ENCODE assay signal across 1 cellular context in the genomic region with DNA sequence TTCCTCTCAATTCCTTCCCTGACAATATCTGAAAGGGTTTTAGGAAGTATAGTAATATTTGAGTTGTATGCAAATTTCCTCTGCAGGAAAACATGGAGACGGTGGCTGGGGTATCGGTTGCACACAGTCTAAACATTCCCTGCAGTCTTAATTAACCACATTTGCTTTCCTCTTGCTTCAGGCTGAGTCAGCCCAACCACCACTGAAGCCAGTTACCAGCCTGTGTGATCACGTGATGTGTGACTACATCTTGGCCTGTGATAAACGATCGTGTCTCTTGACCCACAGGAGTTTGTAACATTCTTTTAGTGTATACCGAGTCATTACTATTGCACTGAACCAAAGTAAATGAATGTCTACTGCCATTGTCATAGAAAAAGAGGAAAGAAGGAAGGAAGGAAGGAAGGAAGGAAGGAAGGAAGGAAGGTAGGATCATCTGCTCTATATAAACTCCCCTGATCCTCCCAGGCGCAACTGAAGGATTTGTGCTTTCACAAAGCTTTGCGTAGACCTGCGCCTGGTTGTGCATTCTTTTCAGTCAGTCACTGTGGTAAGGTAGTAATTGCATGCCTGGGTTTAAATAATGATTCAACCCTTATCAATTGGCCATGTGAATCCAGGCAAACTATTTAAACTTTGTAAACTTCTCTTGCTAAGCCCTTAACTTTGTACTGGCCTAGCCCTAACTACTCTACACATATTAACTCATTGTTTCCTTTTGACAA.
TF ChIP-seq lines count a peak whose summit lies in the region.

No MANE protein-coding gene starts in this region.

TF ChIP-seq in HepG2, 621 proteins besides CTCF, POLR2A, EP300 and RAD21 (continued from another document):
- TF ChIP-seq, protein P1, sequence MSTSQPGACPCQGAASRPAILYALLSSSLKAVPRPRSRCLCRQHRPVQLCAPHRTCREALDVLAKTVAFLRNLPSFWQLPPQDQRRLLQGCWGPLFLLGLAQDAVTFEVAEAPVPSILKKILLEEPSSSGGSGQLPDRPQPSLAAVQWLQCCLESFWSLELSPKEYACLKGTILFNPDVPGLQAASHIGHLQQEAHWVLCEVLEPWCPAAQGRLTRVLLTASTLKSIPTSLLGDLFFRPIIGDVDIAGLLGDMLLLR (CRISPR knock-in tag; IDR thresholded peaks at IDR 0.05) = no peak
- TF ChIP-seq ATAD3A (CRISPR knock-in tag; IDR thresholded peaks at IDR 0.05) = no peak
- no peak for TF ChIP-seq RARA (CRISPR knock-in tag; IDR thresholded peaks at IDR 0.05)
- TF ChIP-seq MAZ (IDR thresholded peaks at IDR 0.05; ENCODE audit: borderline replicate concordance, low read depth, low read length) = no peak
- no peak for TF ChIP-seq MAZ (CRISPR knock-in tag; IDR thresholded peaks at IDR 0.05; ENCODE audit: low read depth)
- TF ChIP-seq, protein P2, sequence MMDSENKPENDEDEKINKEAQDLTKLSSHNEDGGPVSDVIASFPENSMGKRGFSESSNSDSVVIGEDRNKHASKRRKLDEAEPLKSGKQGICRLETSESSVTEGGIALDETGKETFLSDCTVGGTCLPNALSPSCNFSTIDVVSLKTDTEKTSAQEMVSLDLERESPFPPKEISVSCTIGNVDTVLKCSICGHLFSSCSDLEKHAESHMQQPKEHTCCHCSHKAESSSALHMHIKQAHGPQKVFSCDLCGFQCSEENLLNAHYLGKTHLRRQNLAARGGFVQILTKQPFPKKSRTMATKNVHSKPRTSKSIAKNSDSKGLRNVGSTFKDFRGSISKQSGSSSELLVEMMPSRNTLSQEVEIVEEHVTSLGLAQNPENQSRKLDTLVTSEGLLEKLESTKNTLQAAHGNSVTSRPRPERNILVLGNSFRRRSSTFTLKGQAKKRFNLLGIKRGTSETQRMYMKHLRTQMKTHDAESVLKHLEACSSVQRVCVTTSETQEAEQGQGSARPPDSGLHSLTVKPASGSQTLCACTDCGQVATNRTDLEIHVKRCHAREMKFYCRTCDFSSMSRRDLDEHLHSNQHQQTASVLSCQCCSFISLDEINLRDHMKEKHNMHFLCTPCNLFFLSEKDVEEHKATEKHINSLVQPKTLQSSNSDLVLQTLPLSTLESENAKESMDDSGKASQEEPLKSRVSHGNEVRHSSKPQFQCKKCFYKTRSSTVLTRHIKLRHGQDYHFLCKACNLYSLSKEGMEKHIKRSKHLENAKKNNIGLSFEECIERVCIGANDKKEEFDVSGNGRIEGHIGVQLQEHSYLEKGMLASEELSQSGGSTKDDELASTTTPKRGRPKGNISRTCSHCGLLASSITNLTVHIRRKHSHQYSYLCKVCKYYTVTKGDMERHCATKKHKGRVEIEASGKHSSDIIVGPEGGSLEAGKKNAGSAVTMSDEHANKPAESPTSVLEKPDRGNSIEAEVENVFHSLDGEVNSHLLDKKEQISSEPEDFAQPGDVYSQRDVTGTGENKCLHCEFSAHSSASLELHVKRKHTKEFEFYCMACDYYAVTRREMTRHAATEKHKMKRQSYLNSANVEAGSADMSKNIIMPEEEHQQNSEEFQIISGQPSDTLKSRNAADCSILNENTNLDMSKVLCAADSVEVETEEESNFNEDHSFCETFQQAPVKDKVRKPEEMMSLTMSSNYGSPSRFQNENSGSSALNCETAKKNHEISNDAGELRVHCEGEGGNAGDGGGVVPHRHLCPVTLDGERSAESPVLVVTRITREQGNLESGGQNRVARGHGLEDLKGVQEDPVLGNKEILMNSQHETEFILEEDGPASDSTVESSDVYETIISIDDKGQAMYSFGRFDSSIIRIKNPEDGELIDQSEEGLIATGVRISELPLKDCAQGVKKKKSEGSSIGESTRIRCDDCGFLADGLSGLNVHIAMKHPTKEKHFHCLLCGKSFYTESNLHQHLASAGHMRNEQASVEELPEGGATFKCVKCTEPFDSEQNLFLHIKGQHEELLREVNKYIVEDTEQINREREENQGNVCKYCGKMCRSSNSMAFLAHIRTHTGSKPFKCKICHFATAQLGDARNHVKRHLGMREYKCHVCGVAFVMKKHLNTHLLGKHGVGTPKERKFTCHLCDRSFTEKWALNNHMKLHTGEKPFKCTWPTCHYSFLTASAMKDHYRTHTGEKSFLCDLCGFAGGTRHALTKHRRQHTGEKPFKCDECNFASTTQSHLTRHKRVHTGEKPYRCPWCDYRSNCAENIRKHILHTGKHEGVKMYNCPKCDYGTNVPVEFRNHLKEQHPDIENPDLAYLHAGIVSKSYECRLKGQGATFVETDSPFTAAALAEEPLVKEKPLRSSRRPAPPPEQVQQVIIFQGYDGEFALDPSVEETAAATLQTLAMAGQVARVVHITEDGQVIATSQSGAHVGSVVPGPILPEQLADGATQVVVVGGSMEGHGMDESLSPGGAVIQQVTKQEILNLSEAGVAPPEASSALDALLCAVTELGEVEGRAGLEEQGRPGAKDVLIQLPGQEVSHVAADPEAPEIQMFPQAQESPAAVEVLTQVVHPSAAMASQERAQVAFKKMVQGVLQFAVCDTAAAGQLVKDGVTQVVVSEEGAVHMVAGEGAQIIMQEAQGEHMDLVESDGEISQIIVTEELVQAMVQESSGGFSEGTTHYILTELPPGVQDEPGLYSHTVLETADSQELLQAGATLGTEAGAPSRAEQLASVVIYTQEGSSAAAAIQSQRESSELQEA (CRISPR knock-in tag; IDR thresholded peaks at IDR 0.05; ENCODE audit: not compliant biosample characterization) = no peak
